Comparison of ENCODE assay signal across 1 cellular context in genomic region chr3:73502609-73503560, GRCh38.
TF ChIP-seq lines count a peak whose summit lies in the region.

No MANE protein-coding gene starts in this region.

TF ChIP-seq in GM23338, 12 proteins besides CTCF, POLR2A, EP300 and RAD21 (continued from another document):
- TF ChIP-seq ZNF462 (CRISPR knock-in tag; IDR thresholded peaks at IDR 0.05): no peak
TF ChIP-seq in GM23338: peak in this region for 0.
